11 cellular contexts compared by ENCODE assay signal in genomic region chr20:23156170-23156841, GRCh38.
DNase-seq lines count a peak whose midpoint lies in the region; ATAC-seq and TF ChIP-seq lines count a peak whose summit lies in the region.
"Had no signal": no experiment of that assay in that cellular context is flagged by ENCODE, and none has a peak within 500 bp of the region (broad histone marks: within the 10 kb centered on the region; RNA-seq: fewer than 3 reads in every experiment).

No MANE protein-coding gene starts in this region.

- H3K36me3 ChIP-seq in kidney epithelial cell (ENCODE audit: control insufficient read depth, insufficient read depth, low read length): no peaks in the 10 kb centered on the region

- no peak overlapping the region for H3K4me3 ChIP-seq in kidney epithelial cell (ENCODE audit: low read depth, low read length)

- H3K36me3 Mint-ChIP-seq in activated CD4-positive, alpha-beta memory T cell treated with anti-CD3 and anti-CD28 coated beads, Interleukin-2, amount 10 ng/mL, durations not matched to agents 7 days and 5 days (ENCODE audit: low read depth): no peaks in the 10 kb centered on the region
- H3K36me3 Mint-ChIP-seq in activated CD4-positive, alpha-beta memory T cell treated with anti-CD3 and anti-CD28 coated beads for 36 hours: no peaks in the 10 kb centered on the region
- no peaks in the 10 kb centered on the region for H3K36me3 Mint-ChIP-seq in activated CD8-positive, alpha-beta memory T cell treated with anti-CD3 and anti-CD28 coated beads, Interleukin-2, amount 10 ng/mL, durations not matched to agents 7 days and 5 days
- H3K36me3 Mint-ChIP-seq: activated naive CD8-positive, alpha-beta T cell had no signal

- no peaks in the 10 kb centered on the region for H3K9me3 Mint-ChIP-seq in activated CD4-positive, alpha-beta memory T cell treated with anti-CD3 and anti-CD28 coated beads, Interleukin-2, amount 10 ng/mL, durations not matched to agents 7 days and 5 days
- no peaks in the 10 kb centered on the region for H3K9me3 Mint-ChIP-seq in activated CD4-positive, alpha-beta memory T cell treated with anti-CD3 and anti-CD28 coated beads for 36 hours
- H3K9me3 Mint-ChIP-seq in activated CD8-positive, alpha-beta memory T cell treated with anti-CD3 and anti-CD28 coated beads, Interleukin-2, amount 10 ng/mL, durations not matched to agents 7 days and 5 days (ENCODE audit: low read depth): no peaks in the 10 kb centered on the region
- H3K9me3 Mint-ChIP-seq: stimulated activated naive CD8-positive, alpha-beta T cell treated with anti-CD3 and anti-CD28 coated beads, Interleukin-15, Interleukin-2, amounts not matched to agents 100 ng/mL and 50 ng/mL, for 24 hours had no signal

- no peak for TF ChIP-seq CTCF in kidney epithelial cell (IDR thresholded peaks at IDR 0.05; ENCODE audit: insufficient read depth, low read length, poor library complexity, severe bottlenecking)

- peaks cover 46% of the 10 kb centered on the region for H3K4me1 Mint-ChIP-seq in activated CD4-positive, alpha-beta memory T cell treated with anti-CD3 and anti-CD28 coated beads, Interleukin-2, amount 10 ng/mL, durations not matched to agents 7 days and 5 days
- peaks cover 11% of the 10 kb centered on the region for H3K4me1 Mint-ChIP-seq in activated CD4-positive, alpha-beta memory T cell treated with anti-CD3 and anti-CD28 coated beads for 36 hours (ENCODE audit: low read depth)
- peaks cover 26% of the 10 kb centered on the region for H3K4me1 Mint-ChIP-seq in activated CD8-positive, alpha-beta memory T cell treated with anti-CD3 and anti-CD28 coated beads, Interleukin-2, amount 10 ng/mL, durations not matched to agents 7 days and 5 days

- H3K27ac Mint-ChIP-seq in activated CD4-positive, alpha-beta memory T cell treated with anti-CD3 and anti-CD28 coated beads, Interleukin-2, amount 10 ng/mL, durations not matched to agents 7 days and 5 days: no peak overlapping the region
- no peak overlapping the region for H3K27ac Mint-ChIP-seq in activated CD4-positive, alpha-beta memory T cell treated with anti-CD3 and anti-CD28 coated beads for 36 hours
- H3K27ac Mint-ChIP-seq in activated CD8-positive, alpha-beta memory T cell treated with anti-CD3 and anti-CD28 coated beads, Interleukin-2, amount 10 ng/mL, durations not matched to agents 7 days and 5 days: no peak overlapping the region
- H3K27ac Mint-ChIP-seq: activated naive CD8-positive, alpha-beta T cell; stimulated activated naive CD8-positive, alpha-beta T cell treated with anti-CD3 and anti-CD28 coated beads, Interleukin-15, Interleukin-2, amounts not matched to agents 100 ng/mL and 50 ng/mL, for 24 hours had no signal

- CTCF ChIA-PET in activated CD4-positive, alpha-beta memory T cell treated with anti-CD3 and anti-CD28 coated beads, Interleukin-2, amount 10 ng/mL, durations not matched to agents 7 days and 5 days (lab: Charles Lee): interaction anchor here (1.8 kb wide), 1 partner anchor 14 kb away, joined by 4 read pairs; no protein-coding TSS in a partner anchor
- CTCF ChIA-PET in activated CD4-positive, alpha-beta memory T cell treated with anti-CD3 and anti-CD28 coated beads for 36 hours (lab: Charles Lee): no interaction called here
- CTCF ChIA-PET in activated CD8-positive, alpha-beta memory T cell treated with anti-CD3 and anti-CD28 coated beads, Interleukin-2, amount 10 ng/mL, durations not matched to agents 7 days and 5 days (lab: Charles Lee): no interaction called here

- intact Hi-C loops in activated CD4-positive, alpha-beta memory T cell treated with anti-CD3 and anti-CD28 coated beads for 36 hours (cut with micrococcal nuclease): no loop called here

- DNase-seq in activated CD4-positive, alpha-beta memory T cell treated with anti-CD3 and anti-CD28 coated beads, Interleukin-2, amount 10 ng/mL, durations not matched to agents 7 days and 5 days: peak; percentile 12
- no peak for DNase-seq in activated CD4-positive, alpha-beta memory T cell treated with anti-CD3 and anti-CD28 coated beads for 36 hours
- peak; percentile 37 for DNase-seq in activated CD8-positive, alpha-beta memory T cell treated with anti-CD3 and anti-CD28 coated beads, Interleukin-2, amount 10 ng/mL, durations not matched to agents 7 days and 5 days
- peak; percentile 71 for DNase-seq in kidney epithelial cell (ENCODE audit: low read depth)
- DNase-seq in ureter (ENCODE audit: low spot score): peak; percentile 44
- no peak for DNase-seq in NCI-H1694 treated with DMSO at 0.1 percent for 48 hours (lab: John Stamatoyannopoulos, UW)
- no peak for DNase-seq in cerebellum (ENCODE audit: low spot score)
- DNase-seq: NCI-H82 had no signal

- no peak overlapping the region for H3K4me3 Mint-ChIP-seq in activated CD4-positive, alpha-beta memory T cell treated with anti-CD3 and anti-CD28 coated beads, Interleukin-2, amount 10 ng/mL, durations not matched to agents 7 days and 5 days
- no peak overlapping the region for H3K4me3 Mint-ChIP-seq in activated CD4-positive, alpha-beta memory T cell treated with anti-CD3 and anti-CD28 coated beads for 36 hours
- H3K4me3 Mint-ChIP-seq in activated CD8-positive, alpha-beta memory T cell treated with anti-CD3 and anti-CD28 coated beads, Interleukin-2, amount 10 ng/mL, durations not matched to agents 7 days and 5 days: no peak overlapping the region
- H3K4me3 Mint-ChIP-seq: activated naive CD8-positive, alpha-beta T cell; stimulated activated naive CD8-positive, alpha-beta T cell treated with anti-CD3 and anti-CD28 coated beads, Interleukin-15, Interleukin-2, amounts not matched to agents 100 ng/mL and 50 ng/mL, for 24 hours had no signal

- H3K27me3 ChIP-seq in kidney epithelial cell (ENCODE audit: control insufficient read depth, insufficient read depth, low read length): no peaks in the 10 kb centered on the region

- no peak for ATAC-seq in activated CD8-positive, alpha-beta memory T cell treated with anti-CD3 and anti-CD28 coated beads, Interleukin-2, amount 10 ng/mL, durations not matched to agents 7 days and 5 days
- ATAC-seq in GM19463 (IDR thresholded peaks at IDR 0.05; ENCODE audit: unreplicated experiment): no peak

- H3K27me3 Mint-ChIP-seq in activated CD4-positive, alpha-beta memory T cell treated with anti-CD3 and anti-CD28 coated beads, Interleukin-2, amount 10 ng/mL, durations not matched to agents 7 days and 5 days: peaks cover 1% of the 10 kb centered on the region
- H3K27me3 Mint-ChIP-seq in activated CD4-positive, alpha-beta memory T cell treated with anti-CD3 and anti-CD28 coated beads for 36 hours: no peaks in the 10 kb centered on the region
- H3K27me3 Mint-ChIP-seq in activated CD8-positive, alpha-beta memory T cell treated with anti-CD3 and anti-CD28 coated beads, Interleukin-2, amount 10 ng/mL, durations not matched to agents 7 days and 5 days: peaks cover 15% of the 10 kb centered on the region
- H3K27me3 Mint-ChIP-seq: activated naive CD8-positive, alpha-beta T cell had no signal

- POLR2A ChIA-PET in activated CD4-positive, alpha-beta memory T cell treated with anti-CD3 and anti-CD28 coated beads, Interleukin-2, amount 10 ng/mL, durations not matched to agents 7 days and 5 days (lab: Charles Lee): interaction anchor here (0.5 kb wide), 1 partner anchor 123 kb away, joined by 3 read pairs; no protein-coding TSS in a partner anchor
- POLR2A ChIA-PET in activated CD4-positive, alpha-beta memory T cell treated with anti-CD3 and anti-CD28 coated beads for 36 hours (lab: Charles Lee): no interaction called here

Comparison
In these comparisons a context has a peak if more than half of its experiments do, and no peak if none do; other contexts are left out.
1. DNase-seq: peak in activated CD4-positive, alpha-beta memory T cell treated with anti-CD3 and anti-CD28 coated beads, Interleukin-2, amount 10 ng/mL, durations not matched to agents 7 days and 5 days (single experiment), activated CD8-positive, alpha-beta memory T cell treated with anti-CD3 and anti-CD28 coated beads, Interleukin-2, amount 10 ng/mL, durations not matched to agents 7 days and 5 days (single experiment), kidney epithelial cell (single experiment) and ureter (single experiment); none in activated CD4-positive, alpha-beta memory T cell treated with anti-CD3 and anti-CD28 coated beads for 36 hours (single experiment), NCI-H1694 treated with DMSO at 0.1 percent for 48 hours (single experiment) and cerebellum (single experiment).